Comparison of ENCODE assay signal across 34 cellular contexts in genomic region chr3:186732169-186732766, GRCh38. TPM values are rescaled to one million over a fixed set of nuclear protein-coding genes. Genes with fewer than 3 reads are reported as not detected.
DNase-seq lines count a peak whose midpoint lies in the region; ATAC-seq, FAIRE-seq and TF ChIP-seq lines count a peak whose summit lies in the region.
"Had no signal": no experiment of that assay in that cellular context is flagged by ENCODE, and none has a peak within 500 bp of the region (broad histone marks: within the 10 kb centered on the region; RNA-seq: fewer than 3 reads in every experiment).

No MANE protein-coding gene starts in this region.

- WGBS in H1 (ENCODE audit: extremely low coverage in 1 of 2, insufficient coverage in 1 of 2, insufficient read length in 1 of 2, insufficient replicate concordance in 2 of 2, low coverage in 1 of 2, low lambda C conversion rate in 2 of 2, missing lambda C conversion rate in 1 of 2), 2 experiments = 93% methylated on average over 4 of the region's 4 CpGs; no CpG with 5 or more reads in 1 of the 2 experiments

- peak overlapping the region; percentile 86 for H4K91ac ChIP-seq in H1 (replicated peaks; ENCODE audit: insufficient read length, low read length)

- H4K8ac ChIP-seq in H1 (ENCODE audit: extremely low read depth, insufficient read depth, low read length) = no peak overlapping the region

- DNase-seq in activated CD4-positive, CD25-positive, alpha-beta regulatory T cell (lab: John Stamatoyannopoulos, UW) = no peak
- DNase-seq in stimulated activated CD4-positive, alpha-beta T cell treated with anti-CD3 and anti-CD28 coated beads, Interleukin-15, amount 100 ng/mL, for 48 hours (ENCODE audit: low read depth in 2 of 2) = peak; percentile 7 to 19
- no peak for DNase-seq in stimulated activated CD4-positive, alpha-beta T cell treated with anti-CD3 and anti-CD28 coated beads, Interleukin-2, amount 100 ng/mL, for 48 hours
- no peak for DNase-seq in H1 (ENCODE audit: low read depth in 1 of 2, low spot score in 2 of 2)
- no peak for DNase-seq in G401 (ENCODE audit: low spot score)
- DNase-seq: COR-L47; DMS53; effector CD8-positive, alpha-beta T cell; naive thymus-derived CD4-positive, alpha-beta T cell; NCI-H1092 treated with DMSO at 0.1 percent for 48 hours; NCI-H187; NCI-H446 treated with DMSO at 0.1 percent for 48 hours; NCI-H774; nucleus accumbens; right lobe of liver; spleen; stimulated activated naive CD4-positive, alpha-beta T cell treated with Interleukin-2 at 50 U/mL for 16 hours; T1000 had no signal

- TF ChIP-seq RAD21 in H1 (IDR thresholded peaks at IDR 0.05 in 1 of 2, conservative IDR thresholded peaks at IDR 0.05 in 1 of 2; ENCODE audit: low read depth in 2 of 2, low read length in 2 of 2) = no peak

- no peak for TF ChIP-seq POLR2A in H1 (IDR thresholded peaks at IDR 0.05; ENCODE audit: control extremely low read depth in 1 of 2, low read depth in 2 of 2, low read length in 2 of 2)

- H3K79me1 ChIP-seq in H1 (ENCODE audit: low read depth, low read length) = no peaks in the 10 kb centered on the region

- POLR2A ChIA-PET in H1 (lab: Charles Lee; ENCODE audit: partially characterized antibody) = no interaction called here

- H3K23me2 ChIP-seq in H1 (ENCODE audit: low read depth, low read length) = no peaks in the 10 kb centered on the region

- no peak overlapping the region for H3K27ac ChIP-seq in H1 (ENCODE audit: low read depth, low read length)
- H3K27ac ChIP-seq: C4-2B, coronary artery, gastroesophageal sphincter, hepatocyte, prostate gland, right lobe of liver, SJSA1, spleen, thoracic aorta had no signal

- peak overlapping the region; percentile 77; the same call in 1 of the 2 replicates for H2AFZ ChIP-seq in H1 (ENCODE audit: low read length)
- H2AFZ ChIP-seq: hepatocyte had no signal

- no peak overlapping the region for H3K9ac ChIP-seq in H1 (replicated peaks in 1 of 4; ENCODE audit: extremely low read depth in 1 of 4, low read depth in 3 of 4, low read length in 3 of 4)

- H3K4ac ChIP-seq in H1 (replicated peaks; ENCODE audit: insufficient read length, low read depth, low read length) = no peak overlapping the region

- no peak overlapping the region for H2BK20ac ChIP-seq in H1 (ENCODE audit: low read length)

- no peak overlapping the region for H3K18ac ChIP-seq in H1 (ENCODE audit: extremely low read depth, low read length)

- CTCF ChIA-PET in H1 (lab: Charles Lee; ENCODE audit: partially characterized antibody) = interaction anchor here (1.1 to 1.6 kb wide), 2 partner anchors 12 to 19 kb away, joined by 3 read pairs; no protein-coding TSS in a partner anchor

- no peak overlapping the region for H2BK12ac ChIP-seq in H1 (ENCODE audit: low read depth, low read length)

- no peak overlapping the region for H2BK120ac ChIP-seq in H1 (replicated peaks; ENCODE audit: low read depth, low read length)

- no peaks in the 10 kb centered on the region for H4K20me1 ChIP-seq in H1 (replicated peaks in 1 of 2; ENCODE audit: control insufficient read depth in 1 of 2, insufficient read depth in 2 of 2, low read length in 2 of 2)

- no peak for TF ChIP-seq EP300 in H1 (IDR thresholded peaks at IDR 0.05; ENCODE audit: borderline replicate concordance in 1 of 2, low read depth in 2 of 2, low read length in 2 of 2)

- TF ChIP-seq CTCF in H1 (IDR thresholded peaks at IDR 0.05; ENCODE audit: control extremely low read depth in 1 of 3, insufficient read depth in 1 of 3, low read depth in 1 of 3, low read length in 3 of 3) = no peak

- no peak overlapping the region for H2AK5ac ChIP-seq in H1 (ENCODE audit: low read depth, low read length)

- peak; percentile 48 to 55 for ATAC-seq in activated CD4-positive, CD25-positive, alpha-beta regulatory T cell treated with anti-CD3 and anti-CD28 coated beads, Interleukin-2, amount 50 U/mL, for 24 hours
- ATAC-seq in HG03095 (IDR thresholded peaks at IDR 0.05; ENCODE audit: unreplicated experiment) (no peak), HG02759 (IDR thresholded peaks at IDR 0.05; ENCODE audit: unreplicated experiment) (no peak)
- ATAC-seq: gastroesophageal sphincter; naive thymus-derived CD4-positive, alpha-beta T cell; right lobe of liver had no signal

- no peaks in the 10 kb centered on the region for H3K4me1 ChIP-seq in H1 (replicated peaks in 1 of 4; ENCODE audit: control insufficient read depth in 3 of 4, insufficient read depth in 4 of 4, low read length in 3 of 4)
- H3K4me1 ChIP-seq: gastroesophageal sphincter, HAP-1, prostate gland, spleen had no signal

- no peak overlapping the region for H3K4me2 ChIP-seq in H1 (ENCODE audit: insufficient read depth in 1 of 2, low read depth in 2 of 2, low read length in 2 of 2)
- H3K4me2 ChIP-seq: hepatocyte had no signal

- H3K79me2 ChIP-seq in H1 (ENCODE audit: control insufficient read depth in 1 of 2, insufficient read depth in 2 of 2, low read length in 2 of 2) = no peaks in the 10 kb centered on the region
- H3K79me2 ChIP-seq: hepatocyte had no signal

- H4K5ac ChIP-seq in H1 (ENCODE audit: insufficient read length, low read depth, low read length) = no peak overlapping the region

- no peak for FAIRE-seq in H1 (lab: Jason Lieb, UNC)
- FAIRE-seq: astrocyte had no signal

- no peaks in the 10 kb centered on the region for H3K9me3 ChIP-seq in H1 (ENCODE audit: insufficient read depth in 2 of 2, low read depth in 1 of 2, low read length in 1 of 2)
- H3K9me3 ChIP-seq: gastroesophageal sphincter, HAP-1, prostate gland, right lobe of liver, SJSA1, spleen, thoracic aorta had no signal

- no peak overlapping the region for H2BK15ac ChIP-seq in H1 (ENCODE audit: low read length)

- H3K4me3 ChIP-seq in H1 (ENCODE audit: extremely low read depth in 1 of 4, insufficient read depth in 2 of 4, low read depth in 3 of 4, low read length in 4 of 4) = no peak overlapping the region
- H3K4me3 ChIP-seq: coronary artery, gastroesophageal sphincter, HAP-1, hepatocyte, lung, prostate gland, right lobe of liver, SJSA1, spleen, thoracic aorta had no signal

- H3K14ac ChIP-seq in H1 (ENCODE audit: insufficient read length) = no peak overlapping the region

- H3K27me3 ChIP-seq in H1 (replicated peaks in 1 of 4; ENCODE audit: control insufficient read depth in 3 of 4, extremely low read depth in 1 of 4, insufficient read depth in 3 of 4, low read length in 3 of 4) = no peaks in the 10 kb centered on the region
- H3K27me3 ChIP-seq: gastroesophageal sphincter, hepatocyte, right lobe of liver, SJSA1 had no signal

- in situ Hi-C loops in G401 (cut with HindIII; ENCODE audit: low sequenced_read_pairs) = no loop called here

- H2BK5ac ChIP-seq in H1 (ENCODE audit: low read depth, low read length) = peak overlapping the region; percentile 29; the same call in 1 of the 2 replicates

- no peaks in the 10 kb centered on the region for H3K36me3 ChIP-seq in H1 (ENCODE audit: control insufficient read depth in 2 of 4, insufficient read depth in 4 of 4, low read length in 3 of 4)
- H3K36me3 ChIP-seq: gastroesophageal sphincter, HAP-1, prostate gland, SJSA1, spleen, thoracic aorta had no signal

- no peak overlapping the region for H3K23ac ChIP-seq in H1 (ENCODE audit: insufficient read length)

- H3K56ac ChIP-seq in H1 (replicated peaks; ENCODE audit: insufficient read length, low read depth, low read length) = no peak overlapping the region

TF ChIP-seq in H1, 55 proteins besides CTCF, POLR2A, EP300 and RAD21:
- TF ChIP-seq, protein P1, sequence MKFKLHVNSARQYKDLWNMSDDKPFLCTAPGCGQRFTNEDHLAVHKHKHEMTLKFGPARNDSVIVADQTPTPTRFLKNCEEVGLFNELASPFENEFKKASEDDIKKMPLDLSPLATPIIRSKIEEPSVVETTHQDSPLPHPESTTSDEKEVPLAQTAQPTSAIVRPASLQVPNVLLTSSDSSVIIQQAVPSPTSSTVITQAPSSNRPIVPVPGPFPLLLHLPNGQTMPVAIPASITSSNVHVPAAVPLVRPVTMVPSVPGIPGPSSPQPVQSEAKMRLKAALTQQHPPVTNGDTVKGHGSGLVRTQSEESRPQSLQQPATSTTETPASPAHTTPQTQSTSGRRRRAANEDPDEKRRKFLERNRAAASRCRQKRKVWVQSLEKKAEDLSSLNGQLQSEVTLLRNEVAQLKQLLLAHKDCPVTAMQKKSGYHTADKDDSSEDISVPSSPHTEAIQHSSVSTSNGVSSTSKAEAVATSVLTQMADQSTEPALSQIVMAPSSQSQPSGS (IDR thresholded peaks at IDR 0.05; ENCODE audit: low read length) = no peak
- TF ChIP-seq NRF1 (IDR thresholded peaks at IDR 0.05; ENCODE audit: low read depth, low read length) (no peak), SP2 (IDR thresholded peaks at IDR 0.05; ENCODE audit: low read length) (no peak), KDM4A (IDR thresholded peaks at IDR 0.05; ENCODE audit: low read depth, low read length, severe bottlenecking) (no peak), MAFK (IDR thresholded peaks at IDR 0.05; ENCODE audit: low read depth, low read length) (no peak), SRF (IDR thresholded peaks at IDR 0.05; ENCODE audit: low read depth, low read length) (no peak)

RNA-seq across cellular contexts. Expression of gene KNG1, which starts 15.1 kb away (rescaled TPM):
- 0.31 TPM in 1 of 2 replicates, not detected in the other for total RNA-seq in H1 (2021; fragmentation: NEBNext Ultra II Directional; extraction: Animal tissue kit (Norgen Biotek cat#: 25700))
- polyA plus RNA-seq in H1 (2011; rRNA removed) = 0.05 TPM in 1 of 2 replicates, not detected in the other
- 0.03 TPM for polyA plus RNA-seq in H1 (2011; cell fraction: cytosol; rRNA removed)
- polyA plus RNA-seq in H1 (2011; cell fraction: nucleus; rRNA removed) = not detected
- not detected in 4 replicates for polyA plus RNA-seq in H1 (2012, experiment 1 of 2)
- polyA plus RNA-seq in H1 (2012, experiment 2 of 2) = not detected
- polyA plus RNA-seq in H1 (2013, experiment 1 of 2) = 0.32 TPM
- 0.29 TPM for polyA plus RNA-seq in H1 (2013, experiment 2 of 2)
- not detected in 2 replicates for polyA minus RNA-seq in H1 (2011; rRNA and poly(A)+ RNA removed)
- not detected for polyA minus RNA-seq in H1 (2011; cell fraction: cytosol; rRNA and poly(A)+ RNA removed)
- not detected for polyA minus RNA-seq in H1 (2011; cell fraction: nucleus; rRNA and poly(A)+ RNA removed)
- not detected in 2 replicates for total RNA-seq in G401 (2014; rRNA removed; shearing (Covaris generic))
- total RNA-seq: A172; activated CD8-positive, alpha-beta memory T cell treated with anti-CD3 and anti-CD28 coated beads for 36 hours; astrocyte; cardiac septum; gastroesophageal sphincter; naive thymus-derived CD4-positive, alpha-beta T cell; SJSA1; thoracic aorta had no signal
- polyA plus RNA-seq: naive thymus-derived CD4-positive, alpha-beta T cell; spleen had no signal

RNA-seq across cellular contexts. Expression of gene EIF4A2, which starts 51.1 kb away (rescaled TPM):
- total RNA-seq in H1 (2021; fragmentation: NEBNext Ultra II Directional; extraction: Animal tissue kit (Norgen Biotek cat#: 25700)) = 596 and 604 TPM in 2 replicates
- polyA plus RNA-seq in H1 (2011; rRNA removed) = 401 and 527 TPM in 2 replicates
- polyA plus RNA-seq in H1 (2011; cell fraction: cytosol; rRNA removed) = 703 TPM
- 238 TPM for polyA plus RNA-seq in H1 (2011; cell fraction: nucleus; rRNA removed)
- polyA plus RNA-seq in H1 (2012, experiment 1 of 2) = 451 to 490 TPM (median 461 TPM) in 4 replicates
- polyA plus RNA-seq in H1 (2012, experiment 2 of 2) = 41.8 TPM
- 347 TPM for polyA plus RNA-seq in H1 (2013, experiment 1 of 2)
- polyA plus RNA-seq in H1 (2013, experiment 2 of 2) = 339 TPM
- polyA minus RNA-seq in H1 (2011; rRNA and poly(A)+ RNA removed) = 304 and 361 TPM in 2 replicates
- polyA minus RNA-seq in H1 (2011; cell fraction: cytosol; rRNA and poly(A)+ RNA removed) = 434 TPM
- 679 TPM for polyA minus RNA-seq in H1 (2011; cell fraction: nucleus; rRNA and poly(A)+ RNA removed)
- 215 and 286 TPM in 2 replicates for total RNA-seq in G401 (2014; rRNA removed; shearing (Covaris generic))

Comparison
In these comparisons a context has a peak if more than half of its experiments do, and no peak if none do; other contexts are left out.
1. DNase-seq: peak in stimulated activated CD4-positive, alpha-beta T cell treated with anti-CD3 and anti-CD28 coated beads, Interleukin-15, amount 100 ng/mL, for 48 hours (2 of 2); none in activated CD4-positive, CD25-positive, alpha-beta regulatory T cell (0 of 4), stimulated activated CD4-positive, alpha-beta T cell treated with anti-CD3 and anti-CD28 coated beads, Interleukin-2, amount 100 ng/mL, for 48 hours (0 of 2), H1 (0 of 2) and G401 (single experiment).
2. ATAC-seq: peak in activated CD4-positive, CD25-positive, alpha-beta regulatory T cell treated with anti-CD3 and anti-CD28 coated beads, Interleukin-2, amount 50 U/mL, for 24 hours (2 of 2); none in HG03095 (single experiment) and HG02759 (single experiment).